Comparison of ENCODE assay signal across 24 cellular contexts in genomic region chrX:150968862-150969720, GRCh38.
"Had no signal": no experiment of that assay in that cellular context is flagged by ENCODE, and none has a peak within 500 bp of the region (broad histone marks: within the 10 kb centered on the region; RNA-seq: fewer than 3 reads in every experiment).

No MANE protein-coding gene starts in this region.

- DNase-seq: activated CD4-positive, CD25-positive, alpha-beta regulatory T cell treated with anti-CD3 and anti-CD28 coated beads, Interleukin-2, amount 50 U/mL, for 72 hours; activated CD8-positive, alpha-beta memory T cell treated with anti-CD3 and anti-CD28 coated beads, Interleukin-2, amount 50 U/mL, for 4 hours; activated naive CD4-positive, alpha-beta T cell; activated T-cell treated with anti-CD3 and anti-CD28 coated beads, Interleukin-2, amount 50 U/mL, for 4 hours; adrenal gland; heart left ventricle; left lung; nucleus accumbens; sigmoid colon; stimulated activated CD4-positive, alpha-beta T cell treated with anti-CD3 and anti-CD28 coated beads, Interleukin-2, amount 100 ng/mL, for 48 hours; stimulated activated CD8-positive, alpha-beta memory T cell treated with anti-CD3 and anti-CD28 coated beads, Interleukin-4, amount 100 ng/mL, for 48 hours; stimulated activated naive CD4-positive, alpha-beta T cell; testis had no signal

- H3K27ac ChIP-seq: adrenal gland, ascending aorta, coronary artery, epithelial cell of prostate, heart left ventricle, left lung, sigmoid colon, testis, VCaP had no signal

- H3K36me3 Mint-ChIP-seq: activated naive CD8-positive, alpha-beta T cell; mesothelial cell of epicardium; type B pancreatic cell had no signal

- H3K9me3 Mint-ChIP-seq: activated T-cell treated with anti-CD3 and anti-CD28 coated beads, Interleukin-2, amount 50 U/mL, for 4 hours; activated T-helper 2 cell treated with anti-CD3 and anti-CD28 coated beads, Interferon-gamma antibody, Interleukin-2, Interleukin-4, amounts not matched to agents 10 μg/mL and 5 μg/mL and 100 μg/mL, durations not matched to agents 14 hours and 24 hours and 36 hours; central memory CD8-positive, alpha-beta T cell; type B pancreatic cell had no signal

- H2AFZ ChIP-seq: parathyroid adenoma had no signal

- H3K9ac ChIP-seq: parathyroid adenoma had no signal

- H3K27ac Mint-ChIP-seq: activated naive CD8-positive, alpha-beta T cell; activated T-helper 2 cell treated with anti-CD3 and anti-CD28 coated beads, Interferon-gamma antibody, Interleukin-2, Interleukin-4, amounts not matched to agents 10 μg/mL and 5 μg/mL and 100 μg/mL, durations not matched to agents 14 hours and 24 hours and 36 hours; mesothelial cell of epicardium; nephron; type B pancreatic cell had no signal

- H3K27me3 ChIP-seq: ascending aorta, left lung, sigmoid colon, testis had no signal

- H3K9me3 ChIP-seq: adrenal gland, ascending aorta, heart left ventricle, left lung, sigmoid colon, testis had no signal

- H3K27me3 Mint-ChIP-seq: type B pancreatic cell had no signal

- H3K4me3 Mint-ChIP-seq: activated naive CD8-positive, alpha-beta T cell; activated T-cell treated with anti-CD3 and anti-CD28 coated beads, Interleukin-2, amount 50 U/mL, for 4 hours; central memory CD8-positive, alpha-beta T cell; mesothelial cell of epicardium; nephron; type B pancreatic cell had no signal

- H3K4me3 ChIP-seq: adrenal gland, ascending aorta, coronary artery, heart left ventricle, left lung, sigmoid colon, testis had no signal

- H3K4me1 Mint-ChIP-seq: central memory CD8-positive, alpha-beta T cell; mesothelial cell of epicardium; nephron had no signal

- H3K36me3 ChIP-seq: adrenal gland, ascending aorta, heart left ventricle, left lung, sigmoid colon had no signal

- H3K79me2 ChIP-seq: parathyroid adenoma had no signal

- H3K4me1 ChIP-seq: adrenal gland, ascending aorta, heart left ventricle, left lung, sigmoid colon, testis had no signal
